19 cellular contexts compared by ENCODE assay signal in genomic region chr17:77273397-77274136, GRCh38.
DNase-seq lines count a peak whose midpoint lies in the region; TF ChIP-seq lines count a peak whose summit lies in the region.
"Had no signal": no experiment of that assay in that cellular context is flagged by ENCODE, and none has a peak within 500 bp of the region (broad histone marks: within the 10 kb centered on the region; RNA-seq: fewer than 3 reads in every experiment).

No MANE protein-coding gene starts in this region.

- peak overlapping the region; percentile 46; the same call in 1 of the 2 replicates for H3K4me2 ChIP-seq in BLaER1

- TF ChIP-seq POLR2A in uterus (IDR thresholded peaks at IDR 0.05), result no peak

- no peaks in the 10 kb centered on the region for H3K27me3 ChIP-seq in BLaER1
- no peaks in the 10 kb centered on the region for H3K27me3 ChIP-seq in uterus
- H3K27me3 ChIP-seq: breast epithelium, suprapubic skin had no signal

- no peak overlapping the region for H3K9ac ChIP-seq in BLaER1

- H4K20me1 ChIP-seq in BLaER1, result no peaks in the 10 kb centered on the region

- no peak overlapping the region for H3K27ac ChIP-seq in BLaER1
- H3K27ac ChIP-seq in HEK293 (ENCODE audit: extremely low read depth, low read depth, low read length), result no peak overlapping the region
- peak overlapping the region; percentile 9; the same call in 1 of the 2 replicates for H3K27ac ChIP-seq in RWPE1
- no peak overlapping the region for H3K27ac ChIP-seq in uterus
- H3K27ac ChIP-seq: breast epithelium, coronary artery, HL-60, prostate gland, suprapubic skin had no signal

- H3K9me3 ChIP-seq in BLaER1 (no peaks in the 10 kb centered on the region), HEK293 (ENCODE audit: control insufficient read depth, insufficient read depth, low read depth, low read length) (no peaks in the 10 kb centered on the region), uterus (no peaks in the 10 kb centered on the region)
- H3K9me3 ChIP-seq: breast epithelium, prostate gland, suprapubic skin had no signal

- intact Hi-C loops in uterus (cut with DNase I; ENCODE audit: low total_unique reads), result no loop called here

- peaks cover 14% of the 10 kb centered on the region for H3K4me1 ChIP-seq in BLaER1
- no peaks in the 10 kb centered on the region for H3K4me1 ChIP-seq in HEK293 (ENCODE audit: control insufficient read depth, insufficient read depth, low read length)
- H3K4me1 ChIP-seq in uterus, result no peaks in the 10 kb centered on the region
- H3K4me1 ChIP-seq: prostate gland, suprapubic skin had no signal

- CTCF ChIA-PET in HEK293 (lab: Yijun Ruan, JAX) (interaction anchor here (0.6 to 1.2 kb wide), 2 partner anchors 17 to 18 kb away, joined by 3 to 4 read pairs; no protein-coding TSS in a partner anchor), RWPE1 (lab: Yijun Ruan, JAX) (no interaction called here)

- DNase-seq in RWPE1 (ENCODE audit: low spot score), result no peak
- peak; percentile 33 for DNase-seq in myocyte (ENCODE audit: low read depth)
- DNase-seq in pons (ENCODE audit: low spot score), result no peak
- DNase-seq in COLO829 (ENCODE audit: low spot score), result no peak
- DNase-seq in uterus, result no peak
- no peak for DNase-seq in NCI-H187 treated with DMSO at 0.1 percent for 48 hours (lab: John Stamatoyannopoulos, UW)
- DNase-seq: CD8-positive, alpha-beta memory T cell; KBM-7; mesendoderm; naive thymus-derived CD8-positive, alpha-beta T cell; NCI-H526; OCI-M1 had no signal

- POLR2A ChIA-PET in HEK293 (lab: Yijun Ruan, JAX) (interaction anchor here (1.2 kb wide), 1 partner anchor 15 kb away, joined by 3 read pairs; no protein-coding TSS in a partner anchor), RWPE1 (lab: Yijun Ruan, JAX; ENCODE audit: low non-redundant PET) (no interaction called here)

- no peak for TF ChIP-seq CTCF in HEK293 (tag by site-specific recombination; IDR thresholded peaks at IDR 0.05)
- no peak for TF ChIP-seq CTCF in RWPE1 (conservative IDR thresholded peaks at IDR 0.05; ENCODE audit: low read depth)
- no peak for TF ChIP-seq CTCF in uterus (IDR thresholded peaks at IDR 0.05)

- H3K4me3 ChIP-seq in BLaER1 (no peak overlapping the region), HEK293 (ENCODE audit: low read depth, low read length) (no peak overlapping the region), uterus (no peak overlapping the region)
- H3K4me3 ChIP-seq: breast epithelium, coronary artery, prostate gland, suprapubic skin had no signal

- H3K36me3 ChIP-seq in BLaER1, result no peaks in the 10 kb centered on the region
- H3K36me3 ChIP-seq in HEK293 (ENCODE audit: control insufficient read depth in 2 of 2, insufficient read depth in 1 of 2, low read length in 2 of 2), result no peaks in the 10 kb centered on the region
- H3K36me3 ChIP-seq in uterus, result no peaks in the 10 kb centered on the region
- H3K36me3 ChIP-seq: breast epithelium, prostate gland, suprapubic skin had no signal

TF ChIP-seq in HEK293, 187 proteins besides CTCF, POLR2A, EP300 and RAD21:
- peak; percentile 90 for TF ChIP-seq ZSCAN4 (tag by site-specific recombination; IDR thresholded peaks at IDR 0.05)
- TF ChIP-seq ZNF629 (tag by site-specific recombination; IDR thresholded peaks at IDR 0.05), result no peak
- TF ChIP-seq ZFP41 (tag by site-specific recombination; IDR thresholded peaks at IDR 0.05; ENCODE audit: borderline replicate concordance), result no peak
- TF ChIP-seq, protein P1, sequence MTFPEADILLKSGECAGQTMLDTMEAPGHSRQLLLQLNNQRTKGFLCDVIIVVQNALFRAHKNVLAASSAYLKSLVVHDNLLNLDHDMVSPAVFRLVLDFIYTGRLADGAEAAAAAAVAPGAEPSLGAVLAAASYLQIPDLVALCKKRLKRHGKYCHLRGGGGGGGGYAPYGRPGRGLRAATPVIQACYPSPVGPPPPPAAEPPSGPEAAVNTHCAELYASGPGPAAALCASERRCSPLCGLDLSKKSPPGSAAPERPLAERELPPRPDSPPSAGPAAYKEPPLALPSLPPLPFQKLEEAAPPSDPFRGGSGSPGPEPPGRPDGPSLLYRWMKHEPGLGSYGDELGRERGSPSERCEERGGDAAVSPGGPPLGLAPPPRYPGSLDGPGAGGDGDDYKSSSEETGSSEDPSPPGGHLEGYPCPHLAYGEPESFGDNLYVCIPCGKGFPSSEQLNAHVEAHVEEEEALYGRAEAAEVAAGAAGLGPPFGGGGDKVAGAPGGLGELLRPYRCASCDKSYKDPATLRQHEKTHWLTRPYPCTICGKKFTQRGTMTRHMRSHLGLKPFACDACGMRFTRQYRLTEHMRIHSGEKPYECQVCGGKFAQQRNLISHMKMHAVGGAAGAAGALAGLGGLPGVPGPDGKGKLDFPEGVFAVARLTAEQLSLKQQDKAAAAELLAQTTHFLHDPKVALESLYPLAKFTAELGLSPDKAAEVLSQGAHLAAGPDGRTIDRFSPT (tag by site-specific recombination; IDR thresholded peaks at IDR 0.05), result no peak
- peak; percentile 12 for TF ChIP-seq SETDB1 (IDR thresholded peaks at IDR 0.05; ENCODE audit: insufficient read length, low read length)
- TF ChIP-seq ZNF202 (tag by site-specific recombination; IDR thresholded peaks at IDR 0.05; ENCODE audit: borderline replicate concordance), result no peak
- TF ChIP-seq OSR2 (tag by site-specific recombination; IDR thresholded peaks at IDR 0.05), result peak; percentile 26; the same call in 1 of the 2 replicates
- TF ChIP-seq ZBTB7A (tag by site-specific recombination; IDR thresholded peaks at IDR 0.05; ENCODE audit: low read depth), result no peak
- TF ChIP-seq ZNF112 (tag by site-specific recombination; IDR thresholded peaks at IDR 0.05), result no peak
- no peak for TF ChIP-seq ZNF747 (tag by site-specific recombination; IDR thresholded peaks at IDR 0.05)
- TF ChIP-seq, protein P2, sequence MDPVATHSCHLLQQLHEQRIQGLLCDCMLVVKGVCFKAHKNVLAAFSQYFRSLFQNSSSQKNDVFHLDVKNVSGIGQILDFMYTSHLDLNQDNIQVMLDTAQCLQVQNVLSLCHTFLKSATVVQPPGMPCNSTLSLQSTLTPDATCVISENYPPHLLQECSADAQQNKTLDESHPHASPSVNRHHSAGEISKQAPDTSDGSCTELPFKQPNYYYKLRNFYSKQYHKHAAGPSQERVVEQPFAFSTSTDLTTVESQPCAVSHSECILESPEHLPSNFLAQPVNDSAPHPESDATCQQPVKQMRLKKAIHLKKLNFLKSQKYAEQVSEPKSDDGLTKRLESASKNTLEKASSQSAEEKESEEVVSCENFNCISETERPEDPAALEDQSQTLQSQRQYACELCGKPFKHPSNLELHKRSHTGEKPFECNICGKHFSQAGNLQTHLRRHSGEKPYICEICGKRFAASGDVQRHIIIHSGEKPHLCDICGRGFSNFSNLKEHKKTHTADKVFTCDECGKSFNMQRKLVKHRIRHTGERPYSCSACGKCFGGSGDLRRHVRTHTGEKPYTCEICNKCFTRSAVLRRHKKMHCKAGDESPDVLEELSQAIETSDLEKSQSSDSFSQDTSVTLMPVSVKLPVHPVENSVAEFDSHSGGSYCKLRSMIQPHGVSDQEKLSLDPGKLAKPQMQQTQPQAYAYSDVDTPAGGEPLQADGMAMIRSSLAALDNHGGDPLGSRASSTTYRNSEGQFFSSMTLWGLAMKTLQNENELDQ (tag by site-specific recombination; IDR thresholded peaks at IDR 0.05; ENCODE audit: low read depth), result no peak
- no peak for TF ChIP-seq ZNF623 (tag by site-specific recombination; IDR thresholded peaks at IDR 0.05)
- TF ChIP-seq ZNF266 (tag by site-specific recombination; IDR thresholded peaks at IDR 0.05; ENCODE audit: low read depth), result no peak
- TF ChIP-seq ZNF571 (tag by site-specific recombination; IDR thresholded peaks at IDR 0.05), result no peak
- TF ChIP-seq, protein P3, sequence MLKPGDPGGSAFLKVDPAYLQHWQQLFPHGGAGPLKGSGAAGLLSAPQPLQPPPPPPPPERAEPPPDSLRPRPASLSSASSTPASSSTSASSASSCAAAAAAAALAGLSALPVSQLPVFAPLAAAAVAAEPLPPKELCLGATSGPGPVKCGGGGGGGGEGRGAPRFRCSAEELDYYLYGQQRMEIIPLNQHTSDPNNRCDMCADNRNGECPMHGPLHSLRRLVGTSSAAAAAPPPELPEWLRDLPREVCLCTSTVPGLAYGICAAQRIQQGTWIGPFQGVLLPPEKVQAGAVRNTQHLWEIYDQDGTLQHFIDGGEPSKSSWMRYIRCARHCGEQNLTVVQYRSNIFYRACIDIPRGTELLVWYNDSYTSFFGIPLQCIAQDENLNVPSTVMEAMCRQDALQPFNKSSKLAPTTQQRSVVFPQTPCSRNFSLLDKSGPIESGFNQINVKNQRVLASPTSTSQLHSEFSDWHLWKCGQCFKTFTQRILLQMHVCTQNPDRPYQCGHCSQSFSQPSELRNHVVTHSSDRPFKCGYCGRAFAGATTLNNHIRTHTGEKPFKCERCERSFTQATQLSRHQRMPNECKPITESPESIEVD (tag by site-specific recombination; IDR thresholded peaks at IDR 0.05), result no peak
- no peak for TF ChIP-seq ZNF169 (tag by site-specific recombination; IDR thresholded peaks at IDR 0.05)
- peak; percentile 27; the same call in 1 of the 2 replicates for TF ChIP-seq SCRT2 (tag by site-specific recombination; IDR thresholded peaks at IDR 0.05)
